Comparison of ENCODE assay signal across 23 cellular contexts in genomic region chr11:110793556-110793955, GRCh38.
DNase-seq lines count a peak whose midpoint lies in the region; ATAC-seq, FAIRE-seq and TF ChIP-seq lines count a peak whose summit lies in the region.
"Had no signal": no experiment of that assay in that cellular context is flagged by ENCODE, and none has a peak within 500 bp of the region (broad histone marks: within the 10 kb centered on the region; RNA-seq: fewer than 3 reads in every experiment).

No MANE protein-coding gene starts in this region.

- H3K36me3 Mint-ChIP-seq in WTC11 = no peaks in the 10 kb centered on the region

- no peak overlapping the region for H3K4me2 ChIP-seq in endothelial cell of umbilical vein (ENCODE audit: insufficient read depth, low read length)
- H3K4me2 ChIP-seq: A549; BLaER1 treated with 17β-estradiol and CSF1 and Interleukin-3, amounts not matched to agents 10 nM and 100 nM had no signal

- H3K36me3 ChIP-seq in endothelial cell of umbilical vein (ENCODE audit: control insufficient read depth in 2 of 2, extremely low read depth in 1 of 2, insufficient read depth in 2 of 2, low read length in 2 of 2) (no peaks in the 10 kb centered on the region), psoas muscle (ENCODE audit: insufficient read depth in 1 of 2, low read depth in 1 of 2) (no peaks in the 10 kb centered on the region), spleen (no peaks in the 10 kb centered on the region)
- H3K36me3 ChIP-seq: BLaER1 treated with 17β-estradiol and CSF1 and Interleukin-3, amounts not matched to agents 10 nM and 100 nM; HAP-1; MG63 had no signal

- H3K9ac ChIP-seq in endothelial cell of umbilical vein (replicated peaks; ENCODE audit: extremely low read depth, insufficient read depth, low read length) = no peak overlapping the region
- H3K9ac ChIP-seq: BLaER1 treated with 17β-estradiol and CSF1 and Interleukin-3, amounts not matched to agents 10 nM and 100 nM had no signal

- dilution Hi-C loops in endothelial cell of umbilical vein (cut with MboI; ENCODE audit: extremely low pct_ligation_motif_present, low sequenced_read_pairs) = no loop called here

- peaks cover 11% of the 10 kb centered on the region for H3K4me1 Mint-ChIP-seq in WTC11

- peak overlapping the region; percentile 42 for H3K27ac Mint-ChIP-seq in WTC11
- H3K27ac Mint-ChIP-seq: CD4-positive, alpha-beta T cell had no signal

- peak; percentile 24 for FAIRE-seq in endothelial cell of umbilical vein (lab: Jason Lieb, UNC)
- FAIRE-seq: A549, D721Med had no signal

- peaks cover 3% of the 10 kb centered on the region for H3K9me3 Mint-ChIP-seq in WTC11
- H3K9me3 Mint-ChIP-seq: CD4-positive, alpha-beta T cell had no signal

- BruUV-seq in endothelial cell of umbilical vein (replicated peaks; lab: Mats Ljungman, UMichigan) = no TSS peak

- no peak overlapping the region for H3K4me3 ChIP-seq in endothelial cell of umbilical vein (replicated peaks in 1 of 3; ENCODE audit: insufficient read depth in 1 of 3, low read depth in 1 of 3, low read length in 3 of 3)
- H3K4me3 ChIP-seq in psoas muscle = no peak overlapping the region
- H3K4me3 ChIP-seq in spleen = no peak overlapping the region
- H3K4me3 ChIP-seq: A549; BLaER1 treated with 17β-estradiol and CSF1 and Interleukin-3, amounts not matched to agents 10 nM and 100 nM; HAP-1; MG63 had no signal

- peaks cover 20% of the 10 kb centered on the region for H3K4me1 ChIP-seq in endothelial cell of umbilical vein (ENCODE audit: control insufficient read depth, extremely low read depth, insufficient read depth, low read length)
- H3K4me1 ChIP-seq in psoas muscle = no peaks in the 10 kb centered on the region
- H3K4me1 ChIP-seq in spleen = peaks cover 0 to 17% (median 10%) of the 10 kb centered on the region in 6 donors
- H3K4me1 ChIP-seq: A549, HAP-1 had no signal

- ATAC-seq in WTC11 = no peak; the same call in 1 of the 2 replicates
- ATAC-seq in psoas muscle = no peak
- ATAC-seq: A549, Panc1 had no signal

- H4K20me1 ChIP-seq in endothelial cell of umbilical vein (replicated peaks; ENCODE audit: control insufficient read depth, extremely low read depth, insufficient read depth, low read length) = no peaks in the 10 kb centered on the region
- H4K20me1 ChIP-seq: BLaER1 treated with 17β-estradiol and CSF1 and Interleukin-3, amounts not matched to agents 10 nM and 100 nM had no signal

- H3K79me2 ChIP-seq in endothelial cell of umbilical vein (ENCODE audit: control insufficient read depth, insufficient read depth, low read length) = no peaks in the 10 kb centered on the region

- H3K9me1 ChIP-seq in endothelial cell of umbilical vein (replicated peaks; ENCODE audit: control insufficient read depth, extremely low read depth, insufficient read depth, low read length) = no peaks in the 10 kb centered on the region

- H3K27me3 ChIP-seq in endothelial cell of umbilical vein (ENCODE audit: control insufficient read depth in 2 of 2, insufficient read depth in 2 of 2, low read length in 2 of 2) = no peaks in the 10 kb centered on the region
- H3K27me3 ChIP-seq in psoas muscle (ENCODE audit: insufficient read depth in 3 of 3, low read length in 2 of 3) = no peaks in the 10 kb centered on the region
- no peaks in the 10 kb centered on the region for H3K27me3 ChIP-seq in spleen (replicated peaks in 1 of 7)
- H3K27me3 ChIP-seq: BLaER1 treated with 17β-estradiol and CSF1 and Interleukin-3, amounts not matched to agents 10 nM and 100 nM; MG63 had no signal

- H2AFZ ChIP-seq in endothelial cell of umbilical vein (ENCODE audit: low read depth, low read length) = peak overlapping the region; percentile 67

- TF ChIP-seq POLR2A in endothelial cell of umbilical vein (IDR thresholded peaks at IDR 0.05; ENCODE audit: low read depth, low read length) = no peak
- TF ChIP-seq POLR2A in spleen (IDR thresholded peaks at IDR 0.05) = no peak

- 61 to 75% (median 64%) methylated on average over 4 of the region's 4 CpGs for WGBS in psoas muscle, 3 donors
- 84 to 88% (median 85%) methylated on average over 4 of the region's 4 CpGs for WGBS in spleen, 5 donors

- POLR2A ChIA-PET in WTC11 (lab: Charles Lee) (no interaction called here), endothelial cell of umbilical vein (lab: Charles Lee) (no interaction called here)

- intact Hi-C loops in endothelial cell of umbilical vein (cut with micrococcal nuclease) = loop anchor here (5.0 kb wide), 1 partner anchor 39 kb away; no protein-coding TSS in a partner anchor
- intact Hi-C loops in psoas muscle (cut with DNase I) = no loop called here
- intact Hi-C loops in spleen (cut with DNase I; ENCODE audit: low total_unique reads) = no loop called here

- peak; percentile 3 for DNase-seq in stimulated activated CD4-positive, alpha-beta T cell treated with anti-CD3 and anti-CD28 coated beads, Interleukin-1b, Interleukin-23, amount 100 ng/mL, for 48 hours
- no peak for DNase-seq in stimulated activated CD4-positive, alpha-beta T cell treated with anti-CD3 and anti-CD28 coated beads, Interleukin-4, amount 100 ng/mL, for 1 hour
- DNase-seq in WTC11 (ENCODE audit: low spot score) = no peak
- DNase-seq in endothelial cell of umbilical vein (ENCODE audit: low read depth, low spot score) = peak; percentile 51
- no peak for DNase-seq in glomerular visceral epithelial cell (ENCODE audit: extremely low spot score)
- no peak for DNase-seq in psoas muscle
- DNase-seq in spleen = no peak
- DNase-seq: AML-193; CD4-positive, alpha-beta T cell; DMS53; KBM-7; MG63; NCI-H1105 treated with DMSO at 0.1 percent for 48 hours; NCI-H146; NCI-H2029 treated with DMSO at 0.1 percent for 48 hours; NCI-H2227 treated with DMSO at 0.1 percent for 48 hours; NCI-H526 treated with DMSO at 0.1 percent for 48 hours; SHP77 treated with DMSO at 0.1 percent for 48 hours had no signal

- no peak overlapping the region for H3K4me3 Mint-ChIP-seq in WTC11
- H3K4me3 Mint-ChIP-seq: CD4-positive, alpha-beta T cell had no signal

- CTCF ChIA-PET in WTC11 (lab: Charles Lee) = no interaction called here
- CTCF ChIA-PET in endothelial cell of umbilical vein (lab: Charles Lee) = interaction anchor here (0.8 to 2.8 kb wide), 3 partner anchors 10 to 81 kb away, joined by 3 to 11 read pairs (median 10); no protein-coding TSS in a partner anchor

- H3K27me3 Mint-ChIP-seq in WTC11 (ENCODE audit: low read depth) = no peaks in the 10 kb centered on the region; the same call in 1 of the 2 replicates
- H3K27me3 Mint-ChIP-seq: CD4-positive, alpha-beta T cell had no signal

- H3K27ac ChIP-seq in endothelial cell of umbilical vein (ENCODE audit: insufficient read depth, low read depth, low read length) = no peak overlapping the region
- no peak overlapping the region for H3K27ac ChIP-seq in psoas muscle
- H3K27ac ChIP-seq in spleen = no peak overlapping the region
- H3K27ac ChIP-seq: A549; BLaER1 treated with 17β-estradiol and CSF1 and Interleukin-3, amounts not matched to agents 10 nM and 100 nM had no signal

- no peaks in the 10 kb centered on the region for H3K9me3 ChIP-seq in endothelial cell of umbilical vein (replicated peaks; ENCODE audit: control insufficient read depth, insufficient read depth, low read length)
- H3K9me3 ChIP-seq in psoas muscle = no peaks in the 10 kb centered on the region
- no peaks in the 10 kb centered on the region for H3K9me3 ChIP-seq in spleen
- H3K9me3 ChIP-seq: A549; BLaER1 treated with 17β-estradiol and CSF1 and Interleukin-3, amounts not matched to agents 10 nM and 100 nM; HAP-1; MG63 had no signal

- no peak for TF ChIP-seq CTCF in WTC11 (IDR thresholded peaks at IDR 0.05)
- no peak for TF ChIP-seq CTCF in endothelial cell of umbilical vein (IDR thresholded peaks at IDR 0.05; ENCODE audit: extremely low read depth in 1 of 2, insufficient read depth in 1 of 2, low read depth in 1 of 2, low read length in 2 of 2)
- TF ChIP-seq CTCF in psoas muscle (IDR thresholded peaks at IDR 0.05) = no peak
- no peak for TF ChIP-seq CTCF in spleen (IDR thresholded peaks at IDR 0.05 in 8 of 11, conservative IDR thresholded peaks at IDR 0.05 in 3 of 11)

TF ChIP-seq in WTC11, 78 proteins besides CTCF, POLR2A, EP300 and RAD21 (continues in another document):
- TF ChIP-seq PRRX2 (CRISPR knock-in tag; IDR thresholded peaks at IDR 0.05) = no peak
- no peak for TF ChIP-seq MYBL2 (CRISPR knock-in tag; IDR thresholded peaks at IDR 0.05)
- no peak for TF ChIP-seq CREB1 (CRISPR knock-in tag; IDR thresholded peaks at IDR 0.05)
- TF ChIP-seq TEAD4 (CRISPR knock-in tag; IDR thresholded peaks at IDR 0.05) = no peak
- no peak for TF ChIP-seq USF2 (CRISPR knock-in tag; IDR thresholded peaks at IDR 0.05)
- no peak for TF ChIP-seq ELF4 (CRISPR knock-in tag; IDR thresholded peaks at IDR 0.05; ENCODE audit: low read depth)
- no peak for TF ChIP-seq ATF3 (CRISPR knock-in tag; conservative IDR thresholded peaks at IDR 0.05)

TF ChIP-seq in endothelial cell of umbilical vein, 7 proteins besides CTCF, POLR2A, EP300 and RAD21:
- no peak for TF ChIP-seq GATA2 (IDR thresholded peaks at IDR 0.05; ENCODE audit: insufficient read depth, insufficient read length, low read depth, low read length)
TF ChIP-seq in endothelial cell of umbilical vein: peak in this region for 0.

Comparison
In these comparisons a context has a peak if more than half of its experiments do, and no peak if none do; other contexts are left out.
1. DNase-seq: peak in stimulated activated CD4-positive, alpha-beta T cell treated with anti-CD3 and anti-CD28 coated beads, Interleukin-1b, Interleukin-23, amount 100 ng/mL, for 48 hours (single experiment) and endothelial cell of umbilical vein (single experiment); none in stimulated activated CD4-positive, alpha-beta T cell treated with anti-CD3 and anti-CD28 coated beads, Interleukin-4, amount 100 ng/mL, for 1 hour (single experiment), WTC11 (single experiment), glomerular visceral epithelial cell (single experiment), psoas muscle (0 of 2) and spleen (single experiment).